ENCODE assay signal across 27 cellular contexts in the genomic region with DNA sequence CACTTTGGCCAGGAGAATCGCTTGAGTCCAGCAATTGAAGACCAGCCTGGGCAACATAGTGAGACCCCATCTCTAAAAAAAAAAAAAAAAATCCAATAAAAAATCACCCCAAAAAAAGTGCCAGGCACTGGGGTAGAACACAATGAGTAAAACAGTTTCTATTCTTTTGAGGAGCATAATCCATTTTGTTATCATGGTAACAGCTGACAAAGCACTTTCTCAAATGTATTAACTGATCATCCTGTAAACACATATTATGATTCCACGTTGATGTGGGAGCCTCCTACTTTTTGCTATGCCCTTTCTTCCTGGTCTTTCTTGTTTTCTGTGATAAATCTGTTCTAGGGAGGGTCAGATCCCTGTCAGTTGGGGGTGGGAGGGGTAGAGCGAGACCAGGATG. TPM values are rescaled to one million over a fixed set of nuclear protein-coding genes. Genes with fewer than 3 reads are reported as not detected.
DNase-seq lines count a peak whose midpoint lies in the region; ATAC-seq, FAIRE-seq and TF ChIP-seq lines count a peak whose summit lies in the region.
"Had no signal": no experiment of that assay in that cellular context is flagged by ENCODE, and none has a peak within 500 bp of the region (broad histone marks: within the 10 kb centered on the region; RNA-seq: fewer than 3 reads in every experiment).

No MANE protein-coding gene starts in this region.

- ATAC-seq in HG03196 (IDR thresholded peaks at IDR 0.05; ENCODE audit: unreplicated experiment): no peak
- ATAC-seq: HCT116 had no signal

- no peak overlapping the region for H3K4me3 Mint-ChIP-seq in activated CD4-positive, alpha-beta T cell treated with anti-CD3 and anti-CD28 coated beads, Interleukin-2, amount 10 ng/mL, durations not matched to agents 7 days and 5 days
- peak overlapping the region; percentile 6 for H3K4me3 Mint-ChIP-seq in T-helper 2 cell treated with Interferon-gamma antibody and Interleukin-4, amounts not matched to agents 5 μg/mL and 100 μg/mL, for 36 hours
- peak overlapping the region in 1 of 5 experiments; percentile 84 for H3K4me3 Mint-ChIP-seq in brain
- H3K4me3 Mint-ChIP-seq: CD4-positive, alpha-beta T cell had no signal

- no peak overlapping the region for H3K27ac ChIP-seq in small intestine (ENCODE audit: low read depth in 1 of 2, low read length in 1 of 2)
- no peak overlapping the region for H3K27ac ChIP-seq in thyroid gland
- H3K27ac ChIP-seq: KMS-11, PC-9, RWPE1 had no signal

- H3K9me3 ChIP-seq in small intestine (ENCODE audit: control insufficient read depth, low read depth) (no peaks in the 10 kb centered on the region), thyroid gland (no peaks in the 10 kb centered on the region)
- H3K9me3 ChIP-seq: Caco-2 had no signal

- H3K4me3 ChIP-seq in small intestine (ENCODE audit: low read depth in 1 of 2, low read length in 2 of 2) (no peak overlapping the region), thyroid gland (replicated peaks in 1 of 3) (no peak overlapping the region)
- H3K4me3 ChIP-seq: GM12878, PC-9 had no signal

- 39 to 61% (median 56%) methylated on average over 3 of the region's 3 CpGs for WGBS in small intestine, 3 donors
- 85 to 86% methylated on average over 3 of the region's 3 CpGs for WGBS in thyroid gland, 2 donors

- H3K27me3 Mint-ChIP-seq in activated CD4-positive, alpha-beta T cell treated with anti-CD3 and anti-CD28 coated beads, Interleukin-2, amount 10 ng/mL, durations not matched to agents 7 days and 5 days: peaks cover 6% of the 10 kb centered on the region
- peaks cover 1% of the 10 kb centered on the region for H3K27me3 Mint-ChIP-seq in T-helper 2 cell treated with Interferon-gamma antibody and Interleukin-4, amounts not matched to agents 5 μg/mL and 100 μg/mL, for 36 hours (ENCODE audit: low read depth)
- H3K27me3 Mint-ChIP-seq in brain: peaks cover 5% of the 10 kb centered on the region
- H3K27me3 Mint-ChIP-seq: CD4-positive, alpha-beta T cell had no signal

- H3K4me1 ChIP-seq in small intestine (ENCODE audit: control insufficient read depth in 2 of 2, insufficient read depth in 1 of 2, low read depth in 1 of 2, low read length in 1 of 2) (peaks cover 3 to 5% of the 10 kb centered on the region in 2 donors), thyroid gland (no peaks in the 10 kb centered on the region)
- H3K4me1 ChIP-seq: Caco-2 had no signal

- peak overlapping the region; percentile 15 for H3K27ac Mint-ChIP-seq in activated CD4-positive, alpha-beta T cell treated with anti-CD3 and anti-CD28 coated beads, Interleukin-2, amount 10 ng/mL, durations not matched to agents 7 days and 5 days
- peak overlapping the region; percentile 52 for H3K27ac Mint-ChIP-seq in T-helper 2 cell treated with Interferon-gamma antibody and Interleukin-4, amounts not matched to agents 5 μg/mL and 100 μg/mL, for 36 hours
- peak overlapping the region in 3 of 5 experiments; percentile 26 to 44 (median 43) for H3K27ac Mint-ChIP-seq in brain
- H3K27ac Mint-ChIP-seq: CD4-positive, alpha-beta T cell had no signal

- H3K36me3 ChIP-seq in small intestine (ENCODE audit: control insufficient read depth in 2 of 2, insufficient read depth in 2 of 2, low read length in 2 of 2) (no peaks in the 10 kb centered on the region), thyroid gland (no peaks in the 10 kb centered on the region)

- POLR2A ChIA-PET in activated CD4-positive, alpha-beta T cell treated with anti-CD3 and anti-CD28 coated beads, Interleukin-2, amount 10 ng/mL, durations not matched to agents 7 days and 5 days (lab: Charles Lee): no interaction called here

- DNase-seq in activated CD4-positive, alpha-beta T cell treated with anti-CD3 and anti-CD28 coated beads, Interleukin-2, amount 10 ng/mL, durations not matched to agents 7 days and 5 days: no peak
- DNase-seq in activated CD4-positive, alpha-beta T cell treated with anti-CD3 and anti-CD28 coated beads for 1 hour: no peak
- no peak for DNase-seq in T-helper 2 cell treated with Interferon-gamma antibody and Interleukin-4, amounts not matched to agents 5 μg/mL and 100 μg/mL, for 36 hours (ENCODE audit: low spot score)
- DNase-seq in small intestine (peak; percentile 13), germinal center (ENCODE audit: low spot score) (no peak), thyroid gland (no peak)
- DNase-seq: Caco-2; CD4-positive, alpha-beta T cell; DMS153; GOT3; NCI-H1436; NCI-H1930; NCI-H226; NCI-H524; NCI-H82; PC-9; SIG-M5 had no signal

- TF ChIP-seq POLR2A in thyroid gland (IDR thresholded peaks at IDR 0.05): no peak

- H3K4me1 Mint-ChIP-seq in activated CD4-positive, alpha-beta T cell treated with anti-CD3 and anti-CD28 coated beads, Interleukin-2, amount 10 ng/mL, durations not matched to agents 7 days and 5 days: peaks cover 10% of the 10 kb centered on the region
- H3K4me1 Mint-ChIP-seq in T-helper 2 cell treated with Interferon-gamma antibody and Interleukin-4, amounts not matched to agents 5 μg/mL and 100 μg/mL, for 36 hours (ENCODE audit: low read depth): peaks cover 16% of the 10 kb centered on the region
- H3K4me1 Mint-ChIP-seq in brain: peaks cover 18% of the 10 kb centered on the region

- TF ChIP-seq CTCF in brain (conservative IDR thresholded peaks at IDR 0.05) (no peak), thyroid gland (IDR thresholded peaks at IDR 0.05) (no peak)

- FAIRE-seq in small intestine (lab: Jason Lieb, UNC): no peak
- FAIRE-seq: A204.1, GM12878, GM18507 had no signal

- intact Hi-C loops in thyroid gland (cut with DNase I): no loop called here

- no peaks in the 10 kb centered on the region for H3K36me3 Mint-ChIP-seq in activated CD4-positive, alpha-beta T cell treated with anti-CD3 and anti-CD28 coated beads, Interleukin-2, amount 10 ng/mL, durations not matched to agents 7 days and 5 days (ENCODE audit: low read depth)
- H3K36me3 Mint-ChIP-seq in T-helper 2 cell treated with Interferon-gamma antibody and Interleukin-4, amounts not matched to agents 5 μg/mL and 100 μg/mL, for 36 hours (ENCODE audit: low read depth): no peaks in the 10 kb centered on the region
- no peaks in the 10 kb centered on the region for H3K36me3 Mint-ChIP-seq in brain

- CTCF ChIA-PET in activated CD4-positive, alpha-beta T cell treated with anti-CD3 and anti-CD28 coated beads, Interleukin-2, amount 10 ng/mL, durations not matched to agents 7 days and 5 days (lab: Charles Lee): interaction anchor here (1.0 to 1.5 kb wide), 4 partner anchors 12 to 60 kb away, joined by 3 to 6 read pairs (median 4); no protein-coding TSS in a partner anchor

- H3K9me3 Mint-ChIP-seq in activated CD4-positive, alpha-beta T cell treated with anti-CD3 and anti-CD28 coated beads, Interleukin-2, amount 10 ng/mL, durations not matched to agents 7 days and 5 days: no peaks in the 10 kb centered on the region
- H3K9me3 Mint-ChIP-seq in T-helper 2 cell treated with Interferon-gamma antibody and Interleukin-4, amounts not matched to agents 5 μg/mL and 100 μg/mL, for 36 hours: no peaks in the 10 kb centered on the region
- no peaks in the 10 kb centered on the region for H3K9me3 Mint-ChIP-seq in brain
- H3K9me3 Mint-ChIP-seq: CD4-positive, alpha-beta T cell had no signal

- H3K27me3 ChIP-seq in small intestine (ENCODE audit: control insufficient read depth in 2 of 2, insufficient read depth in 2 of 2, low read length in 2 of 2) (no peaks in the 10 kb centered on the region), thyroid gland (no peaks in the 10 kb centered on the region)

RNA-seq across cellular contexts. Expression of a gene that starts 20.7 kb away (rescaled TPM):
- total RNA-seq in activated CD4-positive, alpha-beta T cell treated with anti-CD3 and anti-CD28 coated beads, Interleukin-2, amount 10 ng/mL, durations not matched to agents 7 days and 5 days: 10 to 100 TPM; 31.3 to 35.2 TPM
- polyA plus RNA-seq in brain (ENCODE audit: insufficient read depth, low read depth, low replicate concordance) (6.5 TPM), small intestine (10 to 100 TPM in 1 of 3 donors, 1 to 10 TPM in 2; 5.8 to 10.1 (median 7.6) TPM)
- 10 to 100 TPM; 40.1 to 72.0 (median 49.5) TPM for total RNA-seq in thyroid gland

RNA-seq across cellular contexts. Expression of a gene that starts 30.3 kb away (rescaled TPM):
- total RNA-seq in activated CD4-positive, alpha-beta T cell treated with anti-CD3 and anti-CD28 coated beads, Interleukin-2, amount 10 ng/mL, durations not matched to agents 7 days and 5 days: not detected
- polyA plus RNA-seq in brain (ENCODE audit: insufficient read depth, low read depth, low replicate concordance) (not detected), small intestine (not detected)
- not detected for total RNA-seq in thyroid gland
- total RNA-seq: Caco-2; CD4-positive, alpha-beta T cell; Daoy; GM12878; PC-9 had no signal
- polyA plus RNA-seq: BJ, GM12878 had no signal
